1 cellular context compared by ENCODE assay signal in the genomic region with DNA sequence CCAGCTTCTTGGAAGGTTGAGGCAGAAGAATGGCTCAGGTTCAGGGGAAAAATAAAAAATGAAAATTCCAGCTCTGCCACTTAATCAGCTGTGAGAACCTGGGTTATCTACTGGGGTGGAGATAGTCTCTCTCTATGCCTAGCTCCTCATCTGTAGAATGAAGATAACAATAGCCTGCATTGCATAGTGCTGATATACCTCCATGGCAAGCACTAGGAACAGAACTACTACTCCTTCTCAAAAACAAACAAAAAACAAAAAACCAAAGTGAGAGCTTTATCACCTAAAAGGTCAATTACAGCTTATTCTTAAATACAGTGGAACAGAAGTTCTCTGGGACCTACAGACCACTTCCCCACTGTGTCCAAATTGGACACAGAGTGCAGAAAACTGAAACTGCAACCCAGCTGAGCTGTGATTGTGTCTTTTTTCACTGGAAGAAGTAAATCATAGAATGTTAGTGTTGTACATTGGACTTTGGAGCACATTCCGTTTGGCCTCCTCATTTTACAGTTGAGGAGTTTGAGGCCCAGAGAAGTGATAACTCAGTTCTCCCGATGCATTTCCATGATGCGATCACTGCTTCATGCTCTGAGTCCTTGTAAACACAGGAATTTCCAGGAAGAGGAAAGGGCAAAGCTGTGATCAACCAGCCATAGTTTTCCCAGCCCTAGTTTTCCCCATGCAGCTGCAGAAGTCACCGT.
TF ChIP-seq lines count a peak whose summit lies in the region.

No MANE protein-coding gene starts in this region.

TF ChIP-seq in K562, 482 proteins besides CTCF, POLR2A, EP300 and RAD21 (continued from another document and continues in another):
- TF ChIP-seq, protein P1, sequence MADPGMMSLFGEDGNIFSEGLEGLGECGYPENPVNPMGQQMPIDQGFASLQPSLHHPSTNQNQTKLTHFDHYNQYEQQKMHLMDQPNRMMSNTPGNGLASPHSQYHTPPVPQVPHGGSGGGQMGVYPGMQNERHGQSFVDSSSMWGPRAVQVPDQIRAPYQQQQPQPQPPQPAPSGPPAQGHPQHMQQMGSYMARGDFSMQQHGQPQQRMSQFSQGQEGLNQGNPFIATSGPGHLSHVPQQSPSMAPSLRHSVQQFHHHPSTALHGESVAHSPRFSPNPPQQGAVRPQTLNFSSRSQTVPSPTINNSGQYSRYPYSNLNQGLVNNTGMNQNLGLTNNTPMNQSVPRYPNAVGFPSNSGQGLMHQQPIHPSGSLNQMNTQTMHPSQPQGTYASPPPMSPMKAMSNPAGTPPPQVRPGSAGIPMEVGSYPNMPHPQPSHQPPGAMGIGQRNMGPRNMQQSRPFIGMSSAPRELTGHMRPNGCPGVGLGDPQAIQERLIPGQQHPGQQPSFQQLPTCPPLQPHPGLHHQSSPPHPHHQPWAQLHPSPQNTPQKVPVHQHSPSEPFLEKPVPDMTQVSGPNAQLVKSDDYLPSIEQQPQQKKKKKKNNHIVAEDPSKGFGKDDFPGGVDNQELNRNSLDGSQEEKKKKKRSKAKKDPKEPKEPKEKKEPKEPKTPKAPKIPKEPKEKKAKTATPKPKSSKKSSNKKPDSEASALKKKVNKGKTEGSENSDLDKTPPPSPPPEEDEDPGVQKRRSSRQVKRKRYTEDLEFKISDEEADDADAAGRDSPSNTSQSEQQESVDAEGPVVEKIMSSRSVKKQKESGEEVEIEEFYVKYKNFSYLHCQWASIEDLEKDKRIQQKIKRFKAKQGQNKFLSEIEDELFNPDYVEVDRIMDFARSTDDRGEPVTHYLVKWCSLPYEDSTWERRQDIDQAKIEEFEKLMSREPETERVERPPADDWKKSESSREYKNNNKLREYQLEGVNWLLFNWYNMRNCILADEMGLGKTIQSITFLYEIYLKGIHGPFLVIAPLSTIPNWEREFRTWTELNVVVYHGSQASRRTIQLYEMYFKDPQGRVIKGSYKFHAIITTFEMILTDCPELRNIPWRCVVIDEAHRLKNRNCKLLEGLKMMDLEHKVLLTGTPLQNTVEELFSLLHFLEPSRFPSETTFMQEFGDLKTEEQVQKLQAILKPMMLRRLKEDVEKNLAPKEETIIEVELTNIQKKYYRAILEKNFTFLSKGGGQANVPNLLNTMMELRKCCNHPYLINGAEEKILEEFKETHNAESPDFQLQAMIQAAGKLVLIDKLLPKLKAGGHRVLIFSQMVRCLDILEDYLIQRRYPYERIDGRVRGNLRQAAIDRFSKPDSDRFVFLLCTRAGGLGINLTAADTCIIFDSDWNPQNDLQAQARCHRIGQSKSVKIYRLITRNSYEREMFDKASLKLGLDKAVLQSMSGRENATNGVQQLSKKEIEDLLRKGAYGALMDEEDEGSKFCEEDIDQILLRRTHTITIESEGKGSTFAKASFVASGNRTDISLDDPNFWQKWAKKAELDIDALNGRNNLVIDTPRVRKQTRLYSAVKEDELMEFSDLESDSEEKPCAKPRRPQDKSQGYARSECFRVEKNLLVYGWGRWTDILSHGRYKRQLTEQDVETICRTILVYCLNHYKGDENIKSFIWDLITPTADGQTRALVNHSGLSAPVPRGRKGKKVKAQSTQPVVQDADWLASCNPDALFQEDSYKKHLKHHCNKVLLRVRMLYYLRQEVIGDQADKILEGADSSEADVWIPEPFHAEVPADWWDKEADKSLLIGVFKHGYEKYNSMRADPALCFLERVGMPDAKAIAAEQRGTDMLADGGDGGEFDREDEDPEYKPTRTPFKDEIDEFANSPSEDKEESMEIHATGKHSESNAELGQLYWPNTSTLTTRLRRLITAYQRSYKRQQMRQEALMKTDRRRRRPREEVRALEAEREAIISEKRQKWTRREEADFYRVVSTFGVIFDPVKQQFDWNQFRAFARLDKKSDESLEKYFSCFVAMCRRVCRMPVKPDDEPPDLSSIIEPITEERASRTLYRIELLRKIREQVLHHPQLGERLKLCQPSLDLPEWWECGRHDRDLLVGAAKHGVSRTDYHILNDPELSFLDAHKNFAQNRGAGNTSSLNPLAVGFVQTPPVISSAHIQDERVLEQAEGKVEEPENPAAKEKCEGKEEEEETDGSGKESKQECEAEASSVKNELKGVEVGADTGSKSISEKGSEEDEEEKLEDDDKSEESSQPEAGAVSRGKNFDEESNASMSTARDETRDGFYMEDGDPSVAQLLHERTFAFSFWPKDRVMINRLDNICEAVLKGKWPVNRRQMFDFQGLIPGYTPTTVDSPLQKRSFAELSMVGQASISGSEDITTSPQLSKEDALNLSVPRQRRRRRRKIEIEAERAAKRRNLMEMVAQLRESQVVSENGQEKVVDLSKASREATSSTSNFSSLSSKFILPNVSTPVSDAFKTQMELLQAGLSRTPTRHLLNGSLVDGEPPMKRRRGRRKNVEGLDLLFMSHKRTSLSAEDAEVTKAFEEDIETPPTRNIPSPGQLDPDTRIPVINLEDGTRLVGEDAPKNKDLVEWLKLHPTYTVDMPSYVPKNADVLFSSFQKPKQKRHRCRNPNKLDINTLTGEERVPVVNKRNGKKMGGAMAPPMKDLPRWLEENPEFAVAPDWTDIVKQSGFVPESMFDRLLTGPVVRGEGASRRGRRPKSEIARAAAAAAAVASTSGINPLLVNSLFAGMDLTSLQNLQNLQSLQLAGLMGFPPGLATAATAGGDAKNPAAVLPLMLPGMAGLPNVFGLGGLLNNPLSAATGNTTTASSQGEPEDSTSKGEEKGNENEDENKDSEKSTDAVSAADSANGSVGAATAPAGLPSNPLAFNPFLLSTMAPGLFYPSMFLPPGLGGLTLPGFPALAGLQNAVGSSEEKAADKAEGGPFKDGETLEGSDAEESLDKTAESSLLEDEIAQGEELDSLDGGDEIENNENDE (IDR thresholded peaks at IDR 0.05; ENCODE audit: low read depth, low read length), result no peak
- TF ChIP-seq MXI1 (IDR thresholded peaks at IDR 0.05; ENCODE audit: low read depth, low read length) (no peak), MEIS2 (IDR thresholded peaks at IDR 0.05; ENCODE audit: partially characterized antibody) (no peak), BRD4 (IDR thresholded peaks at IDR 0.05) (no peak), HDAC2 (IDR thresholded peaks at IDR 0.05) (peak; percentile 75; the same call in 1 of the 2 replicates), NFIX (CRISPR knock-in tag; IDR thresholded peaks at IDR 0.05; ENCODE audit: low read depth) (no peak), RNF2 (IDR thresholded peaks at IDR 0.05) (0 out of 2 replicates have a peak, but pooled peaks have one; percentile 7), ZNF57 (CRISPR knock-in tag; IDR thresholded peaks at IDR 0.05) (no peak), ASH1L (IDR thresholded peaks at IDR 0.05; ENCODE audit: borderline replicate concordance, low read depth, partially characterized antibody) (no peak), LEF1 (IDR thresholded peaks at IDR 0.05) (peak; percentile 62), KLF16 (IDR thresholded peaks at IDR 0.05) (peak; percentile 91), HMG20B (CRISPR knock-in tag; IDR thresholded peaks at IDR 0.05) (no peak), TOE1 (IDR thresholded peaks at IDR 0.05; ENCODE audit: borderline replicate concordance) (0 out of 2 replicates have a peak, but pooled peaks have one; percentile 41), TOE1 (CRISPR knock-in tag; IDR thresholded peaks at IDR 0.05; ENCODE audit: borderline replicate concordance, low read depth) (no peak), BCL6 (CRISPR knock-in tag; IDR thresholded peaks at IDR 0.05) (no peak), GTF2E2 (tag; IDR thresholded peaks at IDR 0.05) (peak; percentile 34; the same call in 1 of the 2 replicates), ZNF668 (CRISPR knock-in tag; IDR thresholded peaks at IDR 0.05) (0 out of 2 replicates have a peak, but pooled peaks have one; percentile 61), ETS2 (tag; IDR thresholded peaks at IDR 0.05; ENCODE audit: borderline replicate concordance, poor library complexity, severe bottlenecking) (no peak), NFATC3 (IDR thresholded peaks at IDR 0.05) (peak; percentile 23; the same call in 1 of the 2 replicates), PCBP2 (IDR thresholded peaks at IDR 0.05; ENCODE audit: low read depth, low read length, poor library complexity, severe bottlenecking) (no peak), HNRNPH1 (optimal IDR thresholded peaks at IDR 0.05; ENCODE audit: low read depth, low read length) (no peak), CREBBP (IDR thresholded peaks at IDR 0.05; ENCODE audit: low read depth, low read length) (no peak), ZNF354B (CRISPR knock-in tag; IDR thresholded peaks at IDR 0.05) (no peak), ZBTB17 (CRISPR knock-in tag; IDR thresholded peaks at IDR 0.05) (0 out of 2 replicates have a peak, but pooled peaks have one; percentile 21), CCNT2 (IDR thresholded peaks at IDR 0.05; ENCODE audit: borderline replicate concordance, extremely low read depth, insufficient read length, low read depth, low read length) (peak; percentile 93), ERF (CRISPR knock-in tag; IDR thresholded peaks at IDR 0.05) (no peak), SP2 (IDR thresholded peaks at IDR 0.05; ENCODE audit: extremely low read depth, low read depth, low read length, poor library complexity, severe bottlenecking) (no peak), NCOA2 (IDR thresholded peaks at IDR 0.05; ENCODE audit: partially characterized antibody in 2 of 2) (peak in 1 of 2 experiments; percentile 29), BDP1 (IDR thresholded peaks at IDR 0.05; ENCODE audit: insufficient read depth, insufficient read length) (no peak), ZSCAN29 (IDR thresholded peaks at IDR 0.05) (no peak), ZNF764 (CRISPR knock-in tag; IDR thresholded peaks at IDR 0.05; ENCODE audit: low read depth) (no peak), TBP (optimal IDR thresholded peaks at IDR 0.05; ENCODE audit: low read depth, low read length) (no peak), KAT8 (IDR thresholded peaks at IDR 0.05; ENCODE audit: low read depth) (no peak), ZFPM2 (CRISPR knock-in tag; IDR thresholded peaks at IDR 0.05) (no peak), ZNF124 (CRISPR knock-in tag; IDR thresholded peaks at IDR 0.05) (no peak), KAT7 (CRISPR knock-in tag; IDR thresholded peaks at IDR 0.05; ENCODE audit: borderline replicate concordance) (no peak), CEBPB (tag; IDR thresholded peaks at IDR 0.05) (no peak)
- TF ChIP-seq, protein P2, sequence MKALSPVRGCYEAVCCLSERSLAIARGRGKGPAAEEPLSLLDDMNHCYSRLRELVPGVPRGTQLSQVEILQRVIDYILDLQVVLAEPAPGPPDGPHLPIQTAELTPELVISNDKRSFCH (CRISPR knock-in tag; IDR thresholded peaks at IDR 0.05), result no peak
- TF ChIP-seq, protein P2 (tag; IDR thresholded peaks at IDR 0.05), result 0 out of 2 replicates have a peak, but pooled peaks have one; percentile 38
- TF ChIP-seq, protein P3, sequence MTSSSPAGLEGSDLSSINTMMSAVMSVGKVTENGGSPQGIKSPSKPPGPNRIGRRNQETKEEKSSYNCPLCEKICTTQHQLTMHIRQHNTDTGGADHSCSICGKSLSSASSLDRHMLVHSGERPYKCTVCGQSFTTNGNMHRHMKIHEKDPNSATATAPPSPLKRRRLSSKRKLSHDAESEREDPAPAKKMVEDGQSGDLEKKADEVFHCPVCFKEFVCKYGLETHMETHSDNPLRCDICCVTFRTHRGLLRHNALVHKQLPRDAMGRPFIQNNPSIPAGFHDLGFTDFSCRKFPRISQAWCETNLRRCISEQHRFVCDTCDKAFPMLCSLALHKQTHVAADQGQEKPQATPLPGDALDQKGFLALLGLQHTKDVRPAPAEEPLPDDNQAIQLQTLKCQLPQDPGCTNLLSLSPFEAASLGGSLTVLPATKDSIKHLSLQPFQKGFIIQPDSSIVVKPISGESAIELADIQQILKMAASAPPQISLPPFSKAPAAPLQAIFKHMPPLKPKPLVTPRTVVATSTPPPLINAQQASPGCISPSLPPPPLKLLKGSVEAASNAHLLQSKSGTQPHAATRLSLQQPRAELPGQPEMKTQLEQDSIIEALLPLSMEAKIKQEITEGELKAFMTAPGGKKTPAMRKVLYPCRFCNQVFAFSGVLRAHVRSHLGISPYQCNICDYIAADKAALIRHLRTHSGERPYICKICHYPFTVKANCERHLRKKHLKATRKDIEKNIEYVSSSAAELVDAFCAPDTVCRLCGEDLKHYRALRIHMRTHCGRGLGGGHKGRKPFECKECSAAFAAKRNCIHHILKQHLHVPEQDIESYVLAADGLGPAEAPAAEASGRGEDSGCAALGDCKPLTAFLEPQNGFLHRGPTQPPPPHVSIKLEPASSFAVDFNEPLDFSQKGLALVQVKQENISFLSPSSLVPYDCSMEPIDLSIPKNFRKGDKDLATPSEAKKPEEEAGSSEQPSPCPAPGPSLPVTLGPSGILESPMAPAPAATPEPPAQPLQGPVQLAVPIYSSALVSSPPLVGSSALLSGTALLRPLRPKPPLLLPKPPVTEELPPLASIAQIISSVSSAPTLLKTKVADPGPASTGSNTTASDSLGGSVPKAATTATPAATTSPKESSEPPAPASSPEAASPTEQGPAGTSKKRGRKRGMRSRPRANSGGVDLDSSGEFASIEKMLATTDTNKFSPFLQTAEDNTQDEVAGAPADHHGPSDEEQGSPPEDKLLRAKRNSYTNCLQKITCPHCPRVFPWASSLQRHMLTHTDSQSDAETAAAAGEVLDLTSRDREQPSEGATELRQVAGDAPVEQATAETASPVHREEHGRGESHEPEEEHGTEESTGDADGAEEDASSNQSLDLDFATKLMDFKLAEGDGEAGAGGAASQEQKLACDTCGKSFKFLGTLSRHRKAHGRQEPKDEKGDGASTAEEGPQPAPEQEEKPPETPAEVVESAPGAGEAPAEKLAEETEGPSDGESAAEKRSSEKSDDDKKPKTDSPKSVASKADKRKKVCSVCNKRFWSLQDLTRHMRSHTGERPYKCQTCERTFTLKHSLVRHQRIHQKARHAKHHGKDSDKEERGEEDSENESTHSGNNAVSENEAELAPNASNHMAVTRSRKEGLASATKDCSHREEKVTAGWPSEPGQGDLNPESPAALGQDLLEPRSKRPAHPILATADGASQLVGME (CRISPR knock-in tag; IDR thresholded peaks at IDR 0.05), result no peak
- TF ChIP-seq, protein P4, sequence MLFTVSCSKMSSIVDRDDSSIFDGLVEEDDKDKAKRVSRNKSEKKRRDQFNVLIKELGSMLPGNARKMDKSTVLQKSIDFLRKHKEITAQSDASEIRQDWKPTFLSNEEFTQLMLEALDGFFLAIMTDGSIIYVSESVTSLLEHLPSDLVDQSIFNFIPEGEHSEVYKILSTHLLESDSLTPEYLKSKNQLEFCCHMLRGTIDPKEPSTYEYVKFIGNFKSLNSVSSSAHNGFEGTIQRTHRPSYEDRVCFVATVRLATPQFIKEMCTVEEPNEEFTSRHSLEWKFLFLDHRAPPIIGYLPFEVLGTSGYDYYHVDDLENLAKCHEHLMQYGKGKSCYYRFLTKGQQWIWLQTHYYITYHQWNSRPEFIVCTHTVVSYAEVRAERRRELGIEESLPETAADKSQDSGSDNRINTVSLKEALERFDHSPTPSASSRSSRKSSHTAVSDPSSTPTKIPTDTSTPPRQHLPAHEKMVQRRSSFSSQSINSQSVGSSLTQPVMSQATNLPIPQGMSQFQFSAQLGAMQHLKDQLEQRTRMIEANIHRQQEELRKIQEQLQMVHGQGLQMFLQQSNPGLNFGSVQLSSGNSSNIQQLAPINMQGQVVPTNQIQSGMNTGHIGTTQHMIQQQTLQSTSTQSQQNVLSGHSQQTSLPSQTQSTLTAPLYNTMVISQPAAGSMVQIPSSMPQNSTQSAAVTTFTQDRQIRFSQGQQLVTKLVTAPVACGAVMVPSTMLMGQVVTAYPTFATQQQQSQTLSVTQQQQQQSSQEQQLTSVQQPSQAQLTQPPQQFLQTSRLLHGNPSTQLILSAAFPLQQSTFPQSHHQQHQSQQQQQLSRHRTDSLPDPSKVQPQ (CRISPR knock-in tag; IDR thresholded peaks at IDR 0.05; ENCODE audit: borderline replicate concordance), result no peak
- TF ChIP-seq, protein P5, sequence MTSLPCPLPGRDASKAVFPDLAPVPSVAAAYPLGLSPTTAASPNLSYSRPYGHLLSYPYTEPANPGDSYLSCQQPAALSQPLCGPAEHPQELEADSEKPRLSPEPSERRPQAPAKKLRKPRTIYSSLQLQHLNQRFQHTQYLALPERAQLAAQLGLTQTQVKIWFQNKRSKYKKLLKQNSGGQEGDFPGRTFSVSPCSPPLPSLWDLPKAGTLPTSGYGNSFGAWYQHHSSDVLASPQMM (CRISPR knock-in tag; IDR thresholded peaks at IDR 0.05), result no peak
